In genomic region chr6:151065027-151065815, GRCh38 we compare ENCODE assay signal across 18 cellular contexts.
A peak's percentile ranks its signal among the peaks of the same experiment; 100 is the strongest.
DNase-seq lines count a peak whose midpoint lies in the region; ATAC-seq and TF ChIP-seq lines count a peak whose summit lies in the region.
"Had no signal": no experiment of that assay in that cellular context is flagged by ENCODE, and none has a peak within 500 bp of the region (broad histone marks: within the 10 kb centered on the region; RNA-seq: fewer than 3 reads in every experiment).

No MANE protein-coding gene starts in this region.

- DNase-seq in HCT116 (ENCODE audit: low read depth, low spot score) (no peak), adipocyte (ENCODE audit: low read depth) (no peak), left ventricle myocardium inferior (peak; percentile 45), progenitor cell of endocrine pancreas (ENCODE audit: low spot score, unreplicated experiment) (no peak), WERI-Rb-1 (no peak), ureter (ENCODE audit: low spot score) (no peak), iPS-NIHi7 (ENCODE audit: extremely low spot score) (no peak)
- DNase-seq: activated CD4-positive, alpha-beta T cell treated with anti-CD3 and anti-CD28 coated beads, Interleukin-2, amount 50 U/mL, for 48 hours; activated naive CD8-positive, alpha-beta T cell treated with anti-CD3 and anti-CD28 coated beads for 36 hours; DMS79 treated with DMSO at 0.1 percent for 48 hours; NCI-H1417 treated with DMSO at 0.1 percent for 48 hours; NCI-H2171 treated with DMSO at 0.1 percent for 48 hours; retina; SW 1271; uterus had no signal

- no peaks in the 10 kb centered on the region for H3K9me2 ChIP-seq in HCT116 (ENCODE audit: insufficient read depth)

- peak overlapping the region; percentile 20 for H3K27ac Mint-ChIP-seq in progenitor cell of endocrine pancreas
- H3K27ac Mint-ChIP-seq: activated naive CD8-positive, alpha-beta T cell treated with anti-CD3 and anti-CD28 coated beads for 36 hours; CD8-positive, alpha-beta T cell; stimulated activated naive CD8-positive, alpha-beta T cell treated with anti-CD3 and anti-CD28 coated beads, Interleukin-15, Interleukin-2, amounts not matched to agents 100 ng/mL and 50 ng/mL, for 24 hours had no signal

- H2AFZ ChIP-seq in HCT116 (ENCODE audit: low read depth, low read length, poor library complexity, severe bottlenecking) = no peak overlapping the region

- no TSS peak for BruUV-seq in HCT116 (replicated peaks; lab: Mats Ljungman, UMichigan)

- CTCF ChIA-PET in HCT116 (lab: Charles Lee) = interaction anchor here (1.7 kb wide), 1 partner anchor 259 kb away, joined by 5 read pairs; no protein-coding TSS in a partner anchor

- no peak for TF ChIP-seq POLR2A in HCT116 (IDR thresholded peaks at IDR 0.05; ENCODE audit: borderline replicate concordance, extremely low read depth, insufficient read depth, insufficient read length)

- peak overlapping the region; percentile 100 for H3K27ac ChIP-seq in HCT116 (ENCODE audit: low read depth, low read length)
- peak overlapping the region; percentile 55 for H3K27ac ChIP-seq in left ventricle myocardium inferior (replicated peaks)
- H3K27ac ChIP-seq in WERI-Rb-1 = no peak overlapping the region

- H3K79me2 ChIP-seq in HCT116 (ENCODE audit: insufficient read depth, low read length) = peaks cover 53% of the 10 kb centered on the region

- H3K36me3 ChIP-seq in HCT116 (ENCODE audit: control insufficient read depth in 1 of 2, insufficient read depth in 2 of 2, low read length in 2 of 2) (0 out of 4 replicates have a peak, but pooled peaks cover 0 to 6% of the 10 kb centered on the region in 2 experiments), adipocyte (ENCODE audit: control insufficient read depth, insufficient read depth, low read length, severe bottlenecking) (no peaks in the 10 kb centered on the region), left ventricle myocardium inferior (no peaks in the 10 kb centered on the region), WERI-Rb-1 (no peaks in the 10 kb centered on the region)
- H3K36me3 ChIP-seq: uterus had no signal

- intact Hi-C loops in HCT116 (cut with micrococcal nuclease) = loop anchor here (5.0 to 10.0 kb wide), 3 partner anchors 142 to 180 kb away; no protein-coding TSS in a partner anchor
- intact Hi-C loops in left ventricle myocardium inferior (cut with micrococcal nuclease) = no loop called here

- peak overlapping the region; percentile 8 for H3K4me2 ChIP-seq in HCT116 (ENCODE audit: low read length)

- no peak overlapping the region for H3K4me3 ChIP-seq in HCT116 (replicated peaks in 1 of 2; ENCODE audit: low read depth in 1 of 2, low read length in 2 of 2)
- H3K4me3 ChIP-seq in adipocyte (ENCODE audit: low read length) = no peak overlapping the region
- H3K4me3 ChIP-seq in left ventricle myocardium inferior = no peak overlapping the region
- no peak overlapping the region for H3K4me3 ChIP-seq in WERI-Rb-1 (ENCODE audit: low read depth, low read length)
- H3K4me3 ChIP-seq: uterus had no signal

- no peaks in the 10 kb centered on the region for H3K9me3 ChIP-seq in HCT116 (ENCODE audit: control insufficient read depth in 1 of 2, insufficient read depth in 1 of 2, low read depth in 1 of 2, low read length in 2 of 2)
- no peaks in the 10 kb centered on the region for H3K9me3 ChIP-seq in adipocyte (ENCODE audit: control insufficient read depth, low read length)
- H3K9me3 ChIP-seq in left ventricle myocardium inferior (replicated peaks) = no peaks in the 10 kb centered on the region
- H3K9me3 ChIP-seq in WERI-Rb-1 (ENCODE audit: severe bottlenecking) = no peaks in the 10 kb centered on the region
- H3K9me3 ChIP-seq: uterus had no signal

- H3K27me3 Mint-ChIP-seq in progenitor cell of endocrine pancreas = no peaks in the 10 kb centered on the region
- H3K27me3 Mint-ChIP-seq: activated naive CD8-positive, alpha-beta T cell treated with anti-CD3 and anti-CD28 coated beads for 36 hours; stimulated activated naive CD8-positive, alpha-beta T cell treated with anti-CD3 and anti-CD28 coated beads, Interleukin-15, Interleukin-2, amounts not matched to agents 100 ng/mL and 50 ng/mL, for 24 hours had no signal

- no peaks in the 10 kb centered on the region for H4K20me1 ChIP-seq in HCT116 (ENCODE audit: insufficient read depth)

- no peak for TF ChIP-seq RAD21 in HCT116 (IDR thresholded peaks at IDR 0.05; ENCODE audit: low read depth)

- RAD21 ChIA-PET in HCT116 (lab: Charles Lee; ENCODE audit: low non-redundant PET in 1 of 2, low total read pairs in 2 of 2, uncharacterized antibody in 2 of 2, unreplicated experiment in 2 of 2) = no interaction called here

- POLR2A ChIA-PET in HCT116 (lab: Charles Lee) = no interaction called here

- H3K36me3 Mint-ChIP-seq in progenitor cell of endocrine pancreas (ENCODE audit: insufficient read depth) = peaks cover 7% of the 10 kb centered on the region

- H3K27me3 ChIP-seq in HCT116 (ENCODE audit: insufficient read depth, low read length) (no peaks in the 10 kb centered on the region), adipocyte (replicated peaks; ENCODE audit: control insufficient read depth, insufficient read depth, low read length) (no peaks in the 10 kb centered on the region), left ventricle myocardium inferior (ENCODE audit: low read depth) (no peaks in the 10 kb centered on the region), WERI-Rb-1 (ENCODE audit: insufficient read depth, low read depth, severe bottlenecking) (no peaks in the 10 kb centered on the region)
- H3K27me3 ChIP-seq: uterus had no signal

- H3K4me3 Mint-ChIP-seq in progenitor cell of endocrine pancreas (ENCODE audit: low read depth) = no peak overlapping the region
- H3K4me3 Mint-ChIP-seq: activated naive CD8-positive, alpha-beta T cell treated with anti-CD3 and anti-CD28 coated beads for 36 hours; CD8-positive, alpha-beta T cell; stimulated activated naive CD8-positive, alpha-beta T cell treated with anti-CD3 and anti-CD28 coated beads, Interleukin-15, Interleukin-2, amounts not matched to agents 100 ng/mL and 50 ng/mL, for 24 hours had no signal

- H3K4me1 ChIP-seq in HCT116 (ENCODE audit: control insufficient read depth in 1 of 2, insufficient read depth in 2 of 2, low read length in 2 of 2) = peaks cover 86 to 98% of the 10 kb centered on the region in 2 experiments
- peaks cover 58% of the 10 kb centered on the region for H3K4me1 ChIP-seq in adipocyte (ENCODE audit: control insufficient read depth, insufficient read depth, low read length)
- H3K4me1 ChIP-seq in left ventricle myocardium inferior = peaks cover 24% of the 10 kb centered on the region

- H3K9me3 Mint-ChIP-seq in progenitor cell of endocrine pancreas (ENCODE audit: low read depth) = no peaks in the 10 kb centered on the region
- H3K9me3 Mint-ChIP-seq: CD8-positive, alpha-beta T cell; stimulated activated naive CD8-positive, alpha-beta T cell treated with anti-CD3 and anti-CD28 coated beads, Interleukin-15, Interleukin-2, amounts not matched to agents 100 ng/mL and 50 ng/mL, for 24 hours had no signal

- H3K9ac ChIP-seq in HCT116 (ENCODE audit: low read length) (peak overlapping the region; percentile 42), adipocyte (ENCODE audit: low read length) (peak overlapping the region; percentile 3)

- no peak for ATAC-seq in HCT116
- no peak for ATAC-seq in HG03139 (IDR thresholded peaks at IDR 0.05; ENCODE audit: unreplicated experiment)
- ATAC-seq: CD8-positive, alpha-beta T cell had no signal

- H3K4me1 Mint-ChIP-seq in progenitor cell of endocrine pancreas (ENCODE audit: low read depth) = peaks cover 12% of the 10 kb centered on the region
- H3K4me1 Mint-ChIP-seq: activated naive CD8-positive, alpha-beta T cell treated with anti-CD3 and anti-CD28 coated beads for 36 hours had no signal

- TF ChIP-seq CTCF in HCT116 (IDR thresholded peaks at IDR 0.05 in 2 of 3, conservative IDR thresholded peaks at IDR 0.05 in 1 of 3; ENCODE audit: borderline replicate concordance in 1 of 3, insufficient read depth in 1 of 3, low read depth in 2 of 3, low read length in 2 of 3) = no peak
- TF ChIP-seq CTCF in left ventricle myocardium inferior (IDR thresholded peaks at IDR 0.05; ENCODE audit: borderline replicate concordance) = no peak
- no peak for TF ChIP-seq CTCF in progenitor cell of endocrine pancreas (IDR thresholded peaks at IDR 0.05; ENCODE audit: unreplicated experiment)
- TF ChIP-seq CTCF in WERI-Rb-1 (IDR thresholded peaks at IDR 0.05; ENCODE audit: low read depth, low read length) = no peak

TF ChIP-seq in HCT116, 20 proteins besides CTCF, POLR2A, EP300 and RAD21:
- TF ChIP-seq ZFX (IDR thresholded peaks at IDR 0.05) (0 out of 2 replicates have a peak, but pooled peaks have one; percentile 8), EZH2phosphoT487 (IDR thresholded peaks at IDR 0.05; ENCODE audit: borderline replicate concordance) (no peak), CBX3 (IDR thresholded peaks at IDR 0.05; ENCODE audit: low read depth) (no peak), TCF7L2 (IDR thresholded peaks at IDR 0.05; ENCODE audit: borderline replicate concordance, extremely low read depth, insufficient read depth, insufficient read length) (no peak)
TF ChIP-seq in HCT116: peak in this region for 1.
